10 cellular contexts compared by ENCODE assay signal in the genomic region with DNA sequence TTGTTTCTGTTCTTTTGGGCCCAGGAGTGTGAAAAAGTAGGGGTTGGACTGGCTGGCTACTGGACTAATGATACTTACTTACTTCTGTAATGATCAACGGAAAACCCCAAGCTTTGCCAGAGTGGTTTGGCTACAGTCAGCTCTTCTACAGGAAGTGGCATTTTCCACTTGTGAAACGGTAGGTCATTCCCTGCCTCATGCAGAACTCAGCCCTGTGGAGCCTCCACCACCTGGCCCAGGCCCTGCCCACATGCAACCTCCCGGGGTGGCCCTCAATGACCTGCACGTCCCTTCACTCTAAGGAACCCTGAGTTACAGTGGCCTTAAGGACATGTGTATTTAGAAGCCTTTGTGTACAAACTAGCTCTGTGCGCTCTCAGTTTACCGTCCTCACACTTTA.
A peak's percentile ranks its signal among the peaks of the same experiment; 100 is the strongest.
DNase-seq lines count a peak whose midpoint lies in the region; ATAC-seq and TF ChIP-seq lines count a peak whose summit lies in the region.
"Had no signal": no experiment of that assay in that cellular context is flagged by ENCODE, and none has a peak within 500 bp of the region (broad histone marks: within the 10 kb centered on the region; RNA-seq: fewer than 3 reads in every experiment).

No MANE protein-coding gene starts in this region.

- H3K9me3 Mint-ChIP-seq in activated T-helper 2 cell treated with anti-CD3 and anti-CD28 coated beads, Interferon-gamma antibody, Interleukin-2, Interleukin-4, amounts not matched to agents 10 μg/mL and 5 μg/mL and 100 μg/mL, durations not matched to agents 14 hours and 24 hours and 36 hours: no peaks in the 10 kb centered on the region
- H3K9me3 Mint-ChIP-seq: CD4-positive, CD25-positive, alpha-beta regulatory T cell had no signal

- intact Hi-C loops in Right ventricle myocardium superior (cut with DNase I): no loop called here
- intact Hi-C loops in activated T-helper 2 cell treated with anti-CD3 and anti-CD28 coated beads, Interferon-gamma antibody, Interleukin-2, Interleukin-4, amounts not matched to agents 10 μg/mL and 5 μg/mL and 100 μg/mL, durations not matched to agents 14 hours and 24 hours and 36 hours (cut with micrococcal nuclease): loop anchor here (5.0 to 10.0 kb wide), 2 partner anchors 100 to 682 kb away; no protein-coding TSS in a partner anchor
- intact Hi-C loops in left lung (cut with DNase I): no loop called here

- TF ChIP-seq CTCF in right atrium auricular region (IDR thresholded peaks at IDR 0.05) (no peak), left lung (IDR thresholded peaks at IDR 0.05) (no peak)

- peak overlapping the region; percentile 28 for H3K27ac Mint-ChIP-seq in activated T-helper 2 cell treated with anti-CD3 and anti-CD28 coated beads, Interferon-gamma antibody, Interleukin-2, Interleukin-4, amounts not matched to agents 10 μg/mL and 5 μg/mL and 100 μg/mL, durations not matched to agents 14 hours and 24 hours and 36 hours

- no peaks in the 10 kb centered on the region for H3K27me3 Mint-ChIP-seq in activated T-helper 2 cell treated with anti-CD3 and anti-CD28 coated beads, Interferon-gamma antibody, Interleukin-2, Interleukin-4, amounts not matched to agents 10 μg/mL and 5 μg/mL and 100 μg/mL, durations not matched to agents 14 hours and 24 hours and 36 hours (ENCODE audit: low read depth)
- H3K27me3 Mint-ChIP-seq: CD4-positive, CD25-positive, alpha-beta regulatory T cell had no signal

- H3K4me3 Mint-ChIP-seq in activated T-helper 2 cell treated with anti-CD3 and anti-CD28 coated beads, Interferon-gamma antibody, Interleukin-2, Interleukin-4, amounts not matched to agents 10 μg/mL and 5 μg/mL and 100 μg/mL, durations not matched to agents 14 hours and 24 hours and 36 hours (ENCODE audit: low read depth): no peak overlapping the region
- H3K4me3 Mint-ChIP-seq: CD4-positive, CD25-positive, alpha-beta regulatory T cell had no signal

- H3K9me3 ChIP-seq in right atrium auricular region (no peaks in the 10 kb centered on the region), left lung (no peaks in the 10 kb centered on the region)
- H3K9me3 ChIP-seq: SJCRH30 had no signal

- H3K27me3 ChIP-seq in right atrium auricular region: no peaks in the 10 kb centered on the region
- H3K27me3 ChIP-seq in left lung: no peaks in the 10 kb centered on the region
- H3K27me3 ChIP-seq: SJCRH30 had no signal

- peaks cover 82% of the 10 kb centered on the region for H3K36me3 Mint-ChIP-seq in activated T-helper 2 cell treated with anti-CD3 and anti-CD28 coated beads, Interferon-gamma antibody, Interleukin-2, Interleukin-4, amounts not matched to agents 10 μg/mL and 5 μg/mL and 100 μg/mL, durations not matched to agents 14 hours and 24 hours and 36 hours (ENCODE audit: low read depth)

- DNase-seq in Right ventricle myocardium superior (no peak), right atrium auricular region (ENCODE audit: low spot score) (no peak), left lung (no peak), NCI-H1048 (lab: John Stamatoyannopoulos, UW) (no peak), DMS79 (lab: John Stamatoyannopoulos, UW) (no peak), RKO (ENCODE audit: low spot score) (no peak)
- no peak for DNase-seq in activated T-helper 2 cell treated with anti-CD3 and anti-CD28 coated beads, Interferon-gamma antibody, Interleukin-2, Interleukin-4, amounts not matched to agents 10 μg/mL and 5 μg/mL and 100 μg/mL, durations not matched to agents 14 hours and 24 hours and 36 hours (ENCODE audit: low spot score)
- DNase-seq: CD4-positive, CD25-positive, alpha-beta regulatory T cell; SJCRH30 had no signal

- H3K4me3 ChIP-seq in right atrium auricular region (no peak overlapping the region), left lung (no peak overlapping the region)
- H3K4me3 ChIP-seq: SJCRH30 had no signal

- ATAC-seq in Right ventricle myocardium superior (ENCODE audit: poor library complexity) (peak; percentile 26), left lung (peak; percentile 58), GM19328 (IDR thresholded peaks at IDR 0.05; ENCODE audit: unreplicated experiment) (no peak)

- H3K4me1 ChIP-seq in right atrium auricular region (no peaks in the 10 kb centered on the region), left lung (peaks cover 0 to 16% of the 10 kb centered on the region in 2 donors)
- H3K4me1 ChIP-seq: SJCRH30 had no signal

- H3K36me3 ChIP-seq in right atrium auricular region: peaks cover 46% of the 10 kb centered on the region
- H3K36me3 ChIP-seq in left lung: peaks cover 0 to 70% of the 10 kb centered on the region in 2 donors

- H3K4me1 Mint-ChIP-seq in activated T-helper 2 cell treated with anti-CD3 and anti-CD28 coated beads, Interferon-gamma antibody, Interleukin-2, Interleukin-4, amounts not matched to agents 10 μg/mL and 5 μg/mL and 100 μg/mL, durations not matched to agents 14 hours and 24 hours and 36 hours (ENCODE audit: low read depth): peaks cover 12% of the 10 kb centered on the region

- peak overlapping the region in 1 of 2 donors; percentile 8 for H3K27ac ChIP-seq in right atrium auricular region
- peak overlapping the region in 1 of 2 donors; percentile 70 for H3K27ac ChIP-seq in left lung
- H3K27ac ChIP-seq: SJCRH30 had no signal
